ENCODE assay signal across 27 cellular contexts in genomic region chr9:134961331-134962064, GRCh38. TPM values are rescaled to one million over a fixed set of nuclear protein-coding genes. Genes with fewer than 3 reads are reported as not detected.
DNase-seq lines count a peak whose midpoint lies in the region; ATAC-seq and TF ChIP-seq lines count a peak whose summit lies in the region.
"Had no signal": no experiment of that assay in that cellular context is flagged by ENCODE, and none has a peak within 500 bp of the region (broad histone marks: within the 10 kb centered on the region; RNA-seq: fewer than 3 reads in every experiment).

No MANE protein-coding gene starts in this region.

- no peaks in the 10 kb centered on the region for H3K79me2 ChIP-seq in osteoblast (ENCODE audit: insufficient read depth, low read length)

- H3K27ac ChIP-seq in osteoblast (ENCODE audit: low read depth, low read length) (no peak overlapping the region), aorta (ENCODE audit: low read depth in 1 of 2, low read length in 2 of 2) (no peak overlapping the region)
- H3K27ac ChIP-seq: BLaER1 treated with 17β-estradiol and CSF1 and Interleukin-3, amounts not matched to agents 10 nM and 100 nM; esophagus muscularis mucosa; vagina had no signal

- no peaks in the 10 kb centered on the region for H3K36me3 ChIP-seq in osteoblast (ENCODE audit: insufficient read depth, low read length)
- no peaks in the 10 kb centered on the region for H3K36me3 ChIP-seq in aorta (ENCODE audit: control insufficient read depth in 1 of 2, insufficient read depth in 2 of 2, low read length in 1 of 2)
- H3K36me3 ChIP-seq: BLaER1 treated with 17β-estradiol and CSF1 and Interleukin-3, amounts not matched to agents 10 nM and 100 nM; esophagus muscularis mucosa; vagina had no signal

- H3K9me3 ChIP-seq in osteoblast (ENCODE audit: low read depth, low read length) = no peaks in the 10 kb centered on the region
- H3K9me3 ChIP-seq in aorta (ENCODE audit: control insufficient read depth, low read length) = peaks cover 2% of the 10 kb centered on the region
- H3K9me3 ChIP-seq: vagina had no signal

- WGBS in aorta, 2 donors = 64 to 69% methylated on average over 21 of the region's 21 CpGs

- peak; percentile 73 for ATAC-seq in Right ventricle myocardium superior (ENCODE audit: poor library complexity)
- no peak for ATAC-seq in left cardiac atrium
- ATAC-seq in aorta (ENCODE audit: low FRiP score) = no peak
- ATAC-seq in GM21723 (IDR thresholded peaks at IDR 0.05; ENCODE audit: unreplicated experiment) = no peak
- ATAC-seq in GM18861 (IDR thresholded peaks at IDR 0.05; ENCODE audit: unreplicated experiment) = no peak
- ATAC-seq: activated CD4-positive, CD25-positive, alpha-beta regulatory T cell treated with anti-CD3 and anti-CD28 coated beads, Interleukin-2, amount 50 U/mL, for 24 hours; stimulated activated memory B cell treated with anti-CD40 and anti-IgM and Interleukin-4, amounts not matched to agents 10 μg/mL and 1 μg/mL and 100 μg/mL, for 72 hours had no signal

- no peak for TF ChIP-seq CTCF in osteoblast (IDR thresholded peaks at IDR 0.05; ENCODE audit: extremely low read depth, low read depth, low read length)

- intact Hi-C loops in Right ventricle myocardium superior (cut with DNase I) = no loop called here
- intact Hi-C loops in left cardiac atrium (cut with DNase I) = no loop called here
- intact Hi-C loops in cardiac septum (cut with DNase I) = no loop called here
- intact Hi-C loops in aorta (cut with DNase I) = no loop called here

- H2AFZ ChIP-seq in osteoblast (ENCODE audit: low read length) = no peak overlapping the region

- H3K4me3 ChIP-seq in osteoblast (ENCODE audit: insufficient read depth, low read length) (no peak overlapping the region), aorta (ENCODE audit: low read length in 2 of 2) (no peak overlapping the region)
- H3K4me3 ChIP-seq: BLaER1 treated with 17β-estradiol and CSF1 and Interleukin-3, amounts not matched to agents 10 nM and 100 nM; esophagus muscularis mucosa; smooth muscle cell; vagina had no signal

- H4K20me1 ChIP-seq in osteoblast (ENCODE audit: insufficient read depth, low read length) = no peaks in the 10 kb centered on the region

- H3K27me3 ChIP-seq in osteoblast (ENCODE audit: insufficient read depth, low read length) (no peaks in the 10 kb centered on the region), aorta (ENCODE audit: control insufficient read depth in 1 of 2, insufficient read depth in 2 of 2, low read length in 1 of 2) (no peaks in the 10 kb centered on the region)
- H3K27me3 ChIP-seq: vagina had no signal

- DNase-seq in Right ventricle myocardium superior = peak; percentile 51
- no peak for DNase-seq in left cardiac atrium
- DNase-seq in cardiac septum (ENCODE audit: low spot score) = peak; percentile 35
- peak; percentile 68 for DNase-seq in osteoblast (ENCODE audit: insufficient read length, low spot score, missing footprints)
- peak; percentile 35 to 66 for DNase-seq in aorta
- DNase-seq in DMS153 (lab: John Stamatoyannopoulos, UW) = no peak
- DNase-seq: activated CD4-positive, alpha-beta memory T cell treated with anti-CD3 and anti-CD28 coated beads for 36 hours; activated naive CD4-positive, alpha-beta T cell treated with anti-CD3 and anti-CD28 coated beads for 36 hours; activated T-cell treated with anti-CD3 and anti-CD28 coated beads for 4 hours; amygdala; foreskin melanocyte; HCEC 1CT; NCI-H1105 treated with DMSO at 0.1 percent for 48 hours; NCI-H2081 treated with DMSO at 0.1 percent for 48 hours; NCI-H446; NCI-H82; nephron progenitor cell had no signal

- H3K4me2 ChIP-seq in osteoblast (ENCODE audit: insufficient read depth, low read length) = no peak overlapping the region
- H3K4me2 ChIP-seq: BLaER1 treated with 17β-estradiol and CSF1 and Interleukin-3, amounts not matched to agents 10 nM and 100 nM; smooth muscle cell had no signal

- H3K4me1 ChIP-seq in osteoblast (ENCODE audit: insufficient read depth, low read length) = no peaks in the 10 kb centered on the region
- H3K4me1 ChIP-seq in aorta (ENCODE audit: control insufficient read depth in 1 of 2, insufficient read depth in 2 of 2, low read length in 2 of 2) = no peaks in the 10 kb centered on the region
- H3K4me1 ChIP-seq: vagina had no signal

RNA-seq across cellular contexts. Expression of gene FCN1, which starts 43.8 kb away (rescaled TPM):
- total RNA-seq in Right ventricle myocardium superior (4.0 TPM), left cardiac atrium (10 to 100 TPM in 1 of 2 donors, 1 to 10 TPM in 1; 5.7 to 12.0 TPM), cardiac septum (5.3 TPM), osteoblast (not detected in 2 replicates), aorta (10 to 100 TPM; 10.0 to 14.4 TPM)
- polyA plus RNA-seq in aorta = 1 to 10 TPM in 1 of 2 donors, under 1 TPM in 1; 0.97 to 2.0 TPM
- total RNA-seq: activated CD4-positive, alpha-beta memory T cell treated with anti-CD3 and anti-CD28 coated beads for 36 hours; activated naive CD4-positive, alpha-beta T cell treated with anti-CD3 and anti-CD28 coated beads for 36 hours; bronchial epithelial cell; endodermal cell; smooth muscle cell had no signal

Comparison
In these comparisons a context has a peak if more than half of its experiments do, and no peak if none do; other contexts are left out.
1. DNase-seq: peak in Right ventricle myocardium superior (single experiment), cardiac septum (single experiment), osteoblast (single experiment) and aorta (2 of 2); none in left cardiac atrium (single experiment) and DMS153 (single experiment).